8 cellular contexts compared by ENCODE assay signal in genomic region chr5:115169392-115170127, GRCh38. TPM values are rescaled to one million over a fixed set of nuclear protein-coding genes. Genes with fewer than 3 reads are reported as not detected.
DNase-seq lines count a peak whose midpoint lies in the region; ATAC-seq and TF ChIP-seq lines count a peak whose summit lies in the region.

Gene TRIM36, minus strand, starts transcription at chr5:115169908. Its CDS starts 274 bp downstream, at chr5:115169634.

- peaks cover 28% of the 10 kb centered on the region for H3K27me3 ChIP-seq in Panc1 (ENCODE audit: control insufficient read depth, insufficient read depth, low read length)

- peaks cover 0 to 20% (median 10%) of the 10 kb centered on the region in 9 donors for H3K9me3 Mint-ChIP-seq in naive thymus-derived CD8-positive, alpha-beta T cell
- peaks cover 10% of the 10 kb centered on the region for H3K9me3 Mint-ChIP-seq in stimulated activated memory B cell treated with anti-CD40 and anti-IgM and Interleukin-4, amounts not matched to agents 10 μg/mL and 1 μg/mL and 100 μg/mL, for 72 hours

- H3K4me1 Mint-ChIP-seq in naive thymus-derived CD8-positive, alpha-beta T cell = peaks cover 8 to 23% (median 13%) of the 10 kb centered on the region in 4 donors
- H3K4me1 Mint-ChIP-seq in stimulated activated memory B cell treated with anti-CD40 and anti-IgM and Interleukin-4, amounts not matched to agents 10 μg/mL and 1 μg/mL and 100 μg/mL, for 72 hours = peaks cover 14% of the 10 kb centered on the region

- CTCF ChIA-PET in Panc1 (lab: Charles Lee) = no interaction called here

- no peaks in the 10 kb centered on the region for H3K9me3 ChIP-seq in Panc1 (ENCODE audit: control insufficient read depth, insufficient read depth, low read depth, low read length)

- peaks cover 0 to 9% (median 7%) of the 10 kb centered on the region in 3 donors for H3K36me3 Mint-ChIP-seq in naive thymus-derived CD8-positive, alpha-beta T cell
- H3K36me3 Mint-ChIP-seq in stimulated activated memory B cell treated with anti-CD40 and anti-IgM and Interleukin-4, amounts not matched to agents 10 μg/mL and 1 μg/mL and 100 μg/mL, for 72 hours = peaks cover 11% of the 10 kb centered on the region

- no peaks in the 10 kb centered on the region for H3K36me3 ChIP-seq in Panc1 (ENCODE audit: control insufficient read depth, insufficient read depth, low read length)

- in situ Hi-C loops in KBM-7 (cut with MboI; ENCODE audit: low pct_unique_long_range_greater_than_20kb, low sequenced_read_pairs) (no loop called here), Panc1 (cut with HindIII; ENCODE audit: low pct_unique_long_range_greater_than_20kb, low sequenced_read_pairs) (no loop called here)

- peaks cover 44 to 58% (median 56%) of the 10 kb centered on the region in 5 donors for H3K27me3 Mint-ChIP-seq in naive thymus-derived CD8-positive, alpha-beta T cell
- peaks cover 47% of the 10 kb centered on the region for H3K27me3 Mint-ChIP-seq in stimulated activated memory B cell treated with anti-CD40 and anti-IgM and Interleukin-4, amounts not matched to agents 10 μg/mL and 1 μg/mL and 100 μg/mL, for 72 hours

- no peak within 1 kb of the TSS for H3K27ac ChIP-seq in Panc1 (ENCODE audit: low read length)

- peak within 1 kb of the TSS in 3 of 10 donors; percentile 60 to 83 (median 72) for H3K27ac Mint-ChIP-seq in naive thymus-derived CD8-positive, alpha-beta T cell
- H3K27ac Mint-ChIP-seq in stimulated activated memory B cell treated with anti-CD40 and anti-IgM and Interleukin-4, amounts not matched to agents 10 μg/mL and 1 μg/mL and 100 μg/mL, for 72 hours = no peak within 1 kb of the TSS

- POLR2A ChIA-PET in Panc1 (lab: Charles Lee) = no interaction called here
- POLR2A ChIA-PET in naive thymus-derived CD8-positive, alpha-beta T cell (lab: Charles Lee) = no interaction called here

- intact Hi-C loops in Panc1 (cut with micrococcal nuclease; ENCODE audit: unreplicated experiment) = no loop called here

- peak; percentile 43 for TF ChIP-seq CTCF in Panc1 (IDR thresholded peaks at IDR 0.05)

- H3K4me3 ChIP-seq in Panc1 (ENCODE audit: low read depth in 2 of 2, low read length in 2 of 2) = peak within 1 kb of the TSS; percentile 73 to 74

- peak; percentile 99 for ATAC-seq in GM21737 (IDR thresholded peaks at IDR 0.05; ENCODE audit: unreplicated experiment)
- ATAC-seq in Panc1 = peak; percentile 99
- ATAC-seq in naive thymus-derived CD8-positive, alpha-beta T cell = peak; percentile 86 to 91
- peak; percentile 98 for ATAC-seq in stimulated activated memory B cell treated with anti-CD40 and anti-IgM and Interleukin-4, amounts not matched to agents 10 μg/mL and 1 μg/mL and 100 μg/mL, for 72 hours

- no peaks in the 10 kb centered on the region; the same call in 1 of the 2 replicates for H3K4me1 ChIP-seq in Panc1 (ENCODE audit: control insufficient read depth, insufficient read depth, low read length)

- DNase-seq in DMS79 treated with DMSO at 0.1 percent for 48 hours (lab: John Stamatoyannopoulos, UW) = peak; percentile 67
- DNase-seq in KBM-7 = peak; percentile 97
- DNase-seq in Panc1 (ENCODE audit: low read depth, low spot score) = peak; percentile 53
- DNase-seq in activated T-helper 1 cell treated with Interleukin-2 at 50 U/mL for 16 hours (ENCODE audit: low read depth) = peak; percentile 72
- DNase-seq in fibroblast of gingiva (ENCODE audit: low read depth) = peak; percentile 88
- DNase-seq in naive thymus-derived CD8-positive, alpha-beta T cell = peak; percentile 83 to 93 (median 88)

- BruUV-seq in Panc1 (replicated peaks; lab: Mats Ljungman, UMichigan) = no TSS peak

- H3K4me3 Mint-ChIP-seq in naive thymus-derived CD8-positive, alpha-beta T cell = peak within 1 kb of the TSS; percentile 77 to 91 (median 86)
- H3K4me3 Mint-ChIP-seq in stimulated activated memory B cell treated with anti-CD40 and anti-IgM and Interleukin-4, amounts not matched to agents 10 μg/mL and 1 μg/mL and 100 μg/mL, for 72 hours = peak within 1 kb of the TSS; percentile 92

RNA-seq across cellular contexts. Expression of gene TRIM36, which starts in this region (rescaled TPM):
- total RNA-seq in Panc1 (2021; ENCODE audit: unreplicated experiment) = 1.6 TPM
- 0.18 TPM for polyA plus RNA-seq in Panc1 (2012; ENCODE audit: insufficient read length)
- under 1 TPM in 1 of 2 experiments, not detected in 1; 0.57 TPM for total RNA-seq in naive thymus-derived CD8-positive, alpha-beta T cell
- polyA plus RNA-seq in naive thymus-derived CD8-positive, alpha-beta T cell = not detected

Comparison
In these comparisons a context has a peak if more than half of its experiments do, and no peak if none do; other contexts are left out.
1. Peak in DNase-seq and ATAC-seq in naive thymus-derived CD8-positive, alpha-beta T cell; RNA of the gene not detected or under 1 TPM.